ENCODE assay signal across 1 cellular context in genomic region chr12:51281202-51281924, GRCh38.
TF ChIP-seq lines count a peak whose summit lies in the region.

No MANE protein-coding gene starts in this region.

TF ChIP-seq in IMR-90, 13 proteins besides CTCF, POLR2A, EP300 and RAD21:
- TF ChIP-seq CEBPB (IDR thresholded peaks at IDR 0.05; ENCODE audit: low read depth, low read length): peak; percentile 72
- TF ChIP-seq ELK1 (IDR thresholded peaks at IDR 0.05; ENCODE audit: borderline replicate concordance, low read depth, low read length): no peak
- TF ChIP-seq FOS (IDR thresholded peaks at IDR 0.05; ENCODE audit: low read depth, low read length): peak; percentile 33; the same call in 1 of the 2 replicates
